Comparison of ENCODE assay signal across 18 cellular contexts in the genomic region with DNA sequence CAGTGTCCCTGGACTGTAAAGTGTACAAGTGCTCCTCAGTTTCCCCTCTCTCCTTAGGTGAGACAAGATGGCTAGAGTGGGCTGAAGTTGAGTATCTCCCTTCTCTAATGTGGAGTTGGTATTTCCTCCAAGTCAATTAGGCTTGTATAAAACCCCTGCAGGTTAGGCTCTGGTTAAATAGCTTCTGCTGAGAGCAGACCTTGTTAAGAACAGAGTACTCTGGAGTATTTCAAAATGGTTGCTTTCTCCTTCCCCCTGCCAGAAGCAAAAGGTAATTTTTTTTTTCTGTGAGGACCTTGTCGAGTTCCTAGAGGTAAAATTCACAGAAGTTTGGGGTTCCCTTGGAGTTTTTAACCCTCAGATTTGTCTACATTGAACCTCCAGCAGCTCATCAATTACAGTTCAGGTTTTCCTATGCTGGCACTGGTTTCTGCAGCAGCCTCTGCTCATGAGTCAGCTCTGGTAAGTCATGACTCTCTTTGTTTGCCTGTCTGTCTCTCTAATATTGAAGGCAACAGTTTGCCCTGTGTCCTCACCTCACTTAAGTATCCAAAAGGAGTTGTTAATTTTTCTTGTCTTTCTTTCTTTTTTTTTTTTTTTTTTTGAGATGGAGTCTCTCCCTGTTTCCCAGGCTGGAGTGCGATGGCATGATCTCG. TPM values are rescaled to one million over a fixed set of nuclear protein-coding genes. Genes with fewer than 3 reads are reported as not detected.
DNase-seq lines count a peak whose midpoint lies in the region; TF ChIP-seq lines count a peak whose summit lies in the region.
"Had no signal": no experiment of that assay in that cellular context is flagged by ENCODE, and none has a peak within 500 bp of the region (broad histone marks: within the 10 kb centered on the region; RNA-seq: fewer than 3 reads in every experiment).

No MANE protein-coding gene starts in this region.

- no peaks in the 10 kb centered on the region for H3K27me3 Mint-ChIP-seq in MCF 10A (ENCODE audit: insufficient read depth, unreplicated experiment)
- H3K27me3 Mint-ChIP-seq in endodermal cell (ENCODE audit: insufficient read depth) = no peaks in the 10 kb centered on the region
- H3K27me3 Mint-ChIP-seq in nephron progenitor cell (ENCODE audit: low read depth, poor library complexity) = peaks cover 3% of the 10 kb centered on the region
- H3K27me3 Mint-ChIP-seq: CD8-positive, alpha-beta memory T cell; central memory CD8-positive, alpha-beta T cell had no signal

- no peak overlapping the region for H3K9ac ChIP-seq in adipocyte (ENCODE audit: low read length)
- H3K9ac ChIP-seq in endodermal cell (ENCODE audit: extremely low read depth, low read length, poor library complexity, severe bottlenecking) = no peak overlapping the region

- H3K27me3 ChIP-seq in breast epithelium (no peaks in the 10 kb centered on the region), adipocyte (replicated peaks; ENCODE audit: control insufficient read depth, insufficient read depth, low read length) (no peaks in the 10 kb centered on the region), endodermal cell (ENCODE audit: control insufficient read depth, insufficient read depth, low read length, poor library complexity, severe bottlenecking) (no peaks in the 10 kb centered on the region)
- H3K27me3 ChIP-seq: testis had no signal

- H3K36me3 Mint-ChIP-seq in MCF 10A (ENCODE audit: insufficient read depth, unreplicated experiment) (no peaks in the 10 kb centered on the region), endodermal cell (ENCODE audit: low read depth) (peaks cover 2% of the 10 kb centered on the region), nephron progenitor cell (ENCODE audit: low read depth) (peaks cover 5% of the 10 kb centered on the region)
- H3K36me3 Mint-ChIP-seq: CD8-positive, alpha-beta memory T cell had no signal

- H3K9me3 Mint-ChIP-seq in MCF 10A (ENCODE audit: unreplicated experiment) (no peaks in the 10 kb centered on the region), endodermal cell (peaks cover 16% of the 10 kb centered on the region), nephron progenitor cell (peaks cover 12% of the 10 kb centered on the region)
- H3K9me3 Mint-ChIP-seq: activated naive CD4-positive, alpha-beta T cell treated with anti-CD3 and anti-CD28 coated beads for 36 hours; central memory CD8-positive, alpha-beta T cell had no signal

- no peaks in the 10 kb centered on the region for H3K4me1 ChIP-seq in breast epithelium
- H3K4me1 ChIP-seq in adipocyte (ENCODE audit: control insufficient read depth, insufficient read depth, low read length) = no peaks in the 10 kb centered on the region
- H3K4me1 ChIP-seq in endodermal cell (ENCODE audit: control insufficient read depth, insufficient read depth, low read length) = no peaks in the 10 kb centered on the region
- H3K4me1 ChIP-seq: testis had no signal

- CTCF ChIA-PET in MCF 10A (lab: Yijun Ruan, JAX) = interaction anchor here (1.2 to 2.1 kb wide), 2 partner anchors 11 to 32 kb away, joined by 4 to 5 read pairs; no protein-coding TSS in a partner anchor

- H3K27ac ChIP-seq in breast epithelium (no peak overlapping the region), endodermal cell (ENCODE audit: low read depth, low read length) (no peak overlapping the region)
- H3K27ac ChIP-seq: RWPE1, testis had no signal

- 87% methylated on average over 3 of the region's 3 CpGs; no CpG with 5 or more reads in 1 of the 2 experiments for WGBS in endodermal cell (ENCODE audit: insufficient coverage in 1 of 2, insufficient read length in 1 of 2), 2 experiments

- POLR2A ChIA-PET in MCF 10A (lab: Yijun Ruan, JAX) = interaction anchor here (1.0 to 2.1 kb wide), 2 partner anchors 11 to 31 kb away, joined by 3 to 6 read pairs; no protein-coding TSS in a partner anchor

- H3K27ac Mint-ChIP-seq in MCF 10A (ENCODE audit: low read depth, unreplicated experiment) (no peak overlapping the region), endodermal cell (no peak overlapping the region), nephron progenitor cell (no peak overlapping the region)
- H3K27ac Mint-ChIP-seq: activated naive CD4-positive, alpha-beta T cell treated with anti-CD3 and anti-CD28 coated beads for 36 hours; CD8-positive, alpha-beta memory T cell had no signal

- peaks cover 0 to 4% of the 10 kb centered on the region in 2 donors for H3K9me3 ChIP-seq in breast epithelium
- H3K9me3 ChIP-seq in adipocyte (ENCODE audit: control insufficient read depth, low read length) = peaks cover 2% of the 10 kb centered on the region
- H3K9me3 ChIP-seq in endodermal cell (ENCODE audit: control insufficient read depth, low read length) = peaks cover 14% of the 10 kb centered on the region
- H3K9me3 ChIP-seq: testis had no signal

- H3K4me3 ChIP-seq in breast epithelium = no peak overlapping the region
- no peak overlapping the region for H3K4me3 ChIP-seq in adipocyte (ENCODE audit: low read length)
- no peak overlapping the region for H3K4me3 ChIP-seq in fibroblast of villous mesenchyme (ENCODE audit: low read depth, low read length)
- H3K4me3 ChIP-seq in endodermal cell (ENCODE audit: low read length) = no peak overlapping the region
- H3K4me3 ChIP-seq: testis had no signal

- DNase-seq in MCF 10A (ENCODE audit: unreplicated experiment) (peak; percentile 9), breast epithelium (ENCODE audit: low spot score in 2 of 2) (no peak), adipocyte (ENCODE audit: low read depth) (peak; percentile 33), fibroblast of villous mesenchyme (ENCODE audit: low read depth) (peak; percentile 11), stromal cell of bone marrow (ENCODE audit: low read depth) (peak; percentile 37), endodermal cell (no peak), nephron progenitor cell (no peak), NCI-H82 (lab: John Stamatoyannopoulos, UW) (no peak)
- DNase-seq: activated CD8-positive, alpha-beta memory T cell treated with anti-CD3 and anti-CD28 coated beads, Interleukin-2, amount 50 U/mL, for 4 hours; activated naive CD4-positive, alpha-beta T cell treated with anti-CD3 and anti-CD28 coated beads for 36 hours; CD8-positive, alpha-beta memory T cell; left colon; NCI-H2029; NCI-H69; T-helper 1 cell; testis had no signal

- intact Hi-C loops in MCF 10A (cut with micrococcal nuclease) = no loop called here
- intact Hi-C loops in breast epithelium (cut with DNase I; ENCODE audit: low total_unique reads) = no loop called here

- no peaks in the 10 kb centered on the region for H3K36me3 ChIP-seq in breast epithelium
- no peaks in the 10 kb centered on the region for H3K36me3 ChIP-seq in adipocyte (ENCODE audit: control insufficient read depth, insufficient read depth, low read length, severe bottlenecking)
- H3K36me3 ChIP-seq in endodermal cell (ENCODE audit: control insufficient read depth, insufficient read depth, low read length) = no peaks in the 10 kb centered on the region

- no TSS peak for BruUV-seq in MCF 10A (replicated peaks; lab: Mats Ljungman, UMichigan)

- H3K4me1 Mint-ChIP-seq in MCF 10A (ENCODE audit: insufficient read depth, unreplicated experiment) (no peaks in the 10 kb centered on the region), endodermal cell (no peaks in the 10 kb centered on the region), nephron progenitor cell (no peaks in the 10 kb centered on the region)

- no peak for TF ChIP-seq POLR2A in breast epithelium (IDR thresholded peaks at IDR 0.05)

- H3K4me3 Mint-ChIP-seq in MCF 10A (ENCODE audit: unreplicated experiment) (no peak overlapping the region), endodermal cell (no peak overlapping the region), nephron progenitor cell (no peak overlapping the region)
- H3K4me3 Mint-ChIP-seq: activated naive CD4-positive, alpha-beta T cell treated with anti-CD3 and anti-CD28 coated beads for 36 hours; CD8-positive, alpha-beta memory T cell; central memory CD8-positive, alpha-beta T cell had no signal

- TF ChIP-seq CTCF in MCF 10A (IDR thresholded peaks at IDR 0.05; ENCODE audit: unreplicated experiment) (no peak), breast epithelium (IDR thresholded peaks at IDR 0.05) (no peak), fibroblast of villous mesenchyme (IDR thresholded peaks at IDR 0.05; ENCODE audit: insufficient read depth, low read depth, low read length) (no peak), endodermal cell (conservative IDR thresholded peaks at IDR 0.05) (no peak), nephron progenitor cell (IDR thresholded peaks at IDR 0.05) (no peak)

RNA-seq across cellular contexts. Expression of a gene that starts 27.8 kb away (rescaled TPM):
- total RNA-seq in MCF 10A (2022) (29.6 and 36.4 TPM in 2 replicates), breast epithelium (10 to 100 TPM; 12.1 to 23.0 (median 17.0) TPM), fibroblast of villous mesenchyme (51.5 and 60.0 TPM in 2 replicates), endodermal cell (under 1 TPM; 0.22 to 0.29 TPM)
- polyA plus RNA-seq in endodermal cell (2013, experiment 1 of 2) = 1.7 TPM
- 3.1 TPM for polyA plus RNA-seq in endodermal cell (2013, experiment 2 of 2)

RNA-seq across cellular contexts. Expression of a gene that starts 58.6 kb away (rescaled TPM):
- 68.0 and 76.8 TPM in 2 replicates for total RNA-seq in MCF 10A (2022)
- total RNA-seq in breast epithelium = 10 to 100 TPM; 34.1 to 56.9 (median 36.4) TPM
- 27.4 and 31.1 TPM in 2 replicates for total RNA-seq in fibroblast of villous mesenchyme
- 10 to 100 TPM; 60.7 to 75.2 TPM for total RNA-seq in endodermal cell
- polyA plus RNA-seq in endodermal cell (2013, experiment 1 of 2) = 33.0 TPM
- 37.5 TPM for polyA plus RNA-seq in endodermal cell (2013, experiment 2 of 2)

Comparison
In these comparisons a context has a peak if more than half of its experiments do, and no peak if none do; other contexts are left out.
1. DNase-seq: peak in MCF 10A (single experiment), adipocyte (single experiment), fibroblast of villous mesenchyme (single experiment) and stromal cell of bone marrow (single experiment); none in breast epithelium (0 of 2), endodermal cell (single experiment), nephron progenitor cell (single experiment) and NCI-H82 (single experiment).
2. RNA of a gene that starts 27.8 kb away (total RNA-seq): 51.5 to 60.0 TPM in fibroblast of villous mesenchyme, 29.6 to 36.4 TPM in MCF 10A and 12.1 to 23.0 TPM in breast epithelium; 0.22 to 0.29 TPM in endodermal cell; every median in the first group is over 10 times any median in the second.